In genomic region chr11:123773959-123774358, GRCh38 we compare ENCODE assay signal across 25 cellular contexts. TPM values are rescaled to one million over a fixed set of nuclear protein-coding genes. Genes with fewer than 3 reads are reported as not detected.
"Had no signal": no experiment of that assay in that cellular context is flagged by ENCODE, and none has a peak within 500 bp of the region (broad histone marks: within the 10 kb centered on the region; RNA-seq: fewer than 3 reads in every experiment).

No MANE protein-coding gene starts in this region.

- H3K36me3 ChIP-seq: esophagus squamous epithelium, gastroesophageal sphincter, neutrophil, spleen, tibial nerve, upper lobe of right lung, vagina had no signal

- H3K4me3 ChIP-seq: esophagus squamous epithelium, gastroesophageal sphincter, mucosa of descending colon, psoas muscle, spleen, testis, tibial nerve, upper lobe of right lung, vagina had no signal

- H3K4me1 ChIP-seq: esophagus squamous epithelium, gastroesophageal sphincter, psoas muscle, spleen, testis, tibial nerve, upper lobe of right lung, vagina had no signal

- H3K27me3 ChIP-seq: esophagus squamous epithelium, neutrophil, testis, tibial nerve, upper lobe of right lung, vagina had no signal

- DNase-seq: dermis blood vessel endothelial cell; esophagus squamous epithelium; foreskin fibroblast; glutamatergic neuron; mammary epithelial cell; mucosa of descending colon; naive thymus-derived CD8-positive, alpha-beta T cell; psoas muscle; retina; spleen; stimulated activated CD4-positive, alpha-beta T cell treated with anti-CD3 and anti-CD28 coated beads, Interleukin-15, amount 100 ng/mL, for 24 hours; stimulated activated CD4-positive, alpha-beta T cell treated with anti-CD3 and anti-CD28 coated beads, Interleukin-1b, Interleukin-23, amount 100 ng/mL, for 48 hours; stimulated activated CD4-positive, alpha-beta T cell treated with anti-CD3 and anti-CD28 coated beads, Interleukin-4, amount 100 ng/mL, for 4 hours; stimulated activated naive B cell treated with anti-CD40 and anti-IgM and Interleukin-4, amounts not matched to agents 10 μg/mL and 1 μg/mL and 100 μg/mL, for 72 hours; stimulated activated naive CD8-positive, alpha-beta T cell treated with anti-CD3 and anti-CD28 coated beads, Interleukin-15, amount 100 ng/mL, for 72 hours; testis; upper lobe of right lung had no signal

- H3K9me3 ChIP-seq: esophagus squamous epithelium, gastroesophageal sphincter, mucosa of descending colon, neutrophil, psoas muscle, testis, tibial nerve, upper lobe of right lung, vagina had no signal

- H3K27ac ChIP-seq: esophagus squamous epithelium, gastroesophageal sphincter, neutrophil, psoas muscle, spleen, testis, tibial nerve, upper lobe of right lung, vagina had no signal

- ATAC-seq: gastroesophageal sphincter; left lobe of liver; mucosa of descending colon; naive thymus-derived CD8-positive, alpha-beta T cell; psoas muscle; sciatic nerve; stimulated activated naive B cell treated with anti-CD40 and anti-IgM and Interleukin-4, amounts not matched to agents 10 μg/mL and 1 μg/mL and 100 μg/mL, for 72 hours; stimulated activated naive CD8-positive, alpha-beta T cell treated with anti-CD3 and anti-CD28 coated beads, Interleukin-15, amount 100 ng/mL, for 72 hours; upper lobe of right lung had no signal

- FAIRE-seq: islet of Langerhans had no signal

RNA-seq across cellular contexts. Expression of gene OR6X1, which starts 19.6 kb away (rescaled TPM):
- polyA plus RNA-seq: mammary epithelial cell; naive thymus-derived CD8-positive, alpha-beta T cell; neural cell; psoas muscle; spleen had no signal

RNA-seq across cellular contexts. Expression of gene OR6M1, which starts 32.2 kb away (rescaled TPM):
- polyA plus RNA-seq: mammary epithelial cell; naive thymus-derived CD8-positive, alpha-beta T cell; neural cell; psoas muscle; spleen had no signal
